In the genomic region with DNA sequence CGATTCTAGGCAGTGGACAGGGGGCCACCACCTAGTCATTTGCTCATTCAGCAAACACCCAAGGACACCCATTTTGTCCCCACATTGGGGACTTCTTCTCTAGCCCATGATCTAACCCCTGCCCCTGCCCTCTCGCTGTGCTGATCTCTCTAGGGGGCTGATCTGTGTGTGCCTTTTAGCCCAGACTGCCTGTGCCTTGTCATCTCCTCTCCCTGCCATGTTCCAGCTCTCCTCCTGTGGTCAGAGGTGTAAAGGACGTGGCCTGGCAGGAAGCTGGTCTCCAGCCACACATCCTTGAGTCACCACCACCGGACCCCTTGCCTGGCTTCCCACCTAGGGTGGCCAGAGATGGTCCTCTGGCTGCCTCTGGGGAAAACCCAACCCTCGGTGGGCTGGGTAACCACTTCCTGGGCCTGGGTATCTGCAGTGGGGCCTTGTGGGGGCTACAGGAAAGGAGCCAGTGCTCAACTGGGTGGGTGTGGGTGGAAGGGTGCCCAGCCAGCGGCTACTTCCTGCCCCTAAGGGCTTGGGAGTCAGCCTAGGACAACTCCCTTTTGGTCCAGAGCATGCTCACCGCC, we compare ENCODE assay signal across 19 cellular contexts. TPM values are rescaled to one million over a fixed set of nuclear protein-coding genes. Genes with fewer than 3 reads are reported as not detected.
A peak's percentile ranks its signal among the peaks of the same experiment; 100 is the strongest.
DNase-seq lines count a peak whose midpoint lies in the region; ATAC-seq and TF ChIP-seq lines count a peak whose summit lies in the region.
"Had no signal": no experiment of that assay in that cellular context is flagged by ENCODE, and none has a peak within 500 bp of the region (broad histone marks: within the 10 kb centered on the region; RNA-seq: fewer than 3 reads in every experiment).

No MANE protein-coding gene starts in this region.

- no peak for TF ChIP-seq CTCF in natural killer cell (IDR thresholded peaks at IDR 0.05)

- H3K27me3 Mint-ChIP-seq in T-helper 1 cell treated with Interleukin-12 subunit alpha and Interleukin-12 subunit beta and Interleukin-4 antibody, amounts not matched to agents 30 μg/mL and 1 μg/mL, for 36 hours (ENCODE audit: low read depth): no peaks in the 10 kb centered on the region
- no peaks in the 10 kb centered on the region for H3K27me3 Mint-ChIP-seq in activated CD8-positive, alpha-beta T cell treated with anti-CD3 and anti-CD28 coated beads, Interleukin-2, amount 10 ng/mL, durations not matched to agents 7 days and 5 days (ENCODE audit: low read depth)
- H3K27me3 Mint-ChIP-seq in natural killer cell (ENCODE audit: low read depth in 2 of 2): no peaks in the 10 kb centered on the region

- H3K9me3 Mint-ChIP-seq in T-helper 1 cell treated with Interleukin-12 subunit alpha and Interleukin-12 subunit beta and Interleukin-4 antibody, amounts not matched to agents 30 μg/mL and 1 μg/mL, for 36 hours: no peaks in the 10 kb centered on the region
- H3K9me3 Mint-ChIP-seq in activated CD8-positive, alpha-beta T cell treated with anti-CD3 and anti-CD28 coated beads, Interleukin-2, amount 10 ng/mL, durations not matched to agents 7 days and 5 days (ENCODE audit: insufficient read depth): no peaks in the 10 kb centered on the region
- no peaks in the 10 kb centered on the region for H3K9me3 Mint-ChIP-seq in natural killer cell
- H3K9me3 Mint-ChIP-seq: mesothelial cell of epicardium had no signal

- H3K4me3 Mint-ChIP-seq in T-helper 1 cell treated with Interleukin-12 subunit alpha and Interleukin-12 subunit beta and Interleukin-4 antibody, amounts not matched to agents 30 μg/mL and 1 μg/mL, for 36 hours: peak overlapping the region; percentile 48
- peak overlapping the region; percentile 93 for H3K4me3 Mint-ChIP-seq in activated CD8-positive, alpha-beta T cell treated with anti-CD3 and anti-CD28 coated beads, Interleukin-2, amount 10 ng/mL, durations not matched to agents 7 days and 5 days
- H3K4me3 Mint-ChIP-seq in natural killer cell: peak overlapping the region; percentile 90
- H3K4me3 Mint-ChIP-seq: mesothelial cell of epicardium had no signal

- POLR2A ChIA-PET in activated CD8-positive, alpha-beta T cell treated with anti-CD3 and anti-CD28 coated beads, Interleukin-2, amount 10 ng/mL, durations not matched to agents 7 days and 5 days (lab: Charles Lee): interaction anchor here (0.6 to 19.3 kb wide), 7 partner anchors 9 to 170 kb away, joined by 3 to 305 read pairs (median 3); a partner anchor contains a TSS

- intact Hi-C loops in natural killer cell (cut with micrococcal nuclease) (no loop called here), head of caudate nucleus (cut with DNase I) (loop anchor here (5.0 to 10.0 kb wide), 2 partner anchors 36 to 114 kb away; a partner anchor contains a TSS)

- ATAC-seq in activated CD8-positive, alpha-beta T cell treated with anti-CD3 and anti-CD28 coated beads, Interleukin-2, amount 10 ng/mL, durations not matched to agents 7 days and 5 days: peak; percentile 6
- ATAC-seq in natural killer cell: peak; percentile 45 to 55 (median 48)
- ATAC-seq in HG03039 (IDR thresholded peaks at IDR 0.05; ENCODE audit: unreplicated experiment): no peak
- ATAC-seq: HCT116, pancreas had no signal

- CTCF ChIA-PET in activated CD8-positive, alpha-beta T cell treated with anti-CD3 and anti-CD28 coated beads, Interleukin-2, amount 10 ng/mL, durations not matched to agents 7 days and 5 days (lab: Charles Lee): interaction anchor here (0.5 to 19.5 kb wide), 7 partner anchors 9 to 172 kb away, joined by 3 to 584 read pairs (median 7); a partner anchor contains a TSS

- peaks cover 14% of the 10 kb centered on the region for H3K36me3 Mint-ChIP-seq in T-helper 1 cell treated with Interleukin-12 subunit alpha and Interleukin-12 subunit beta and Interleukin-4 antibody, amounts not matched to agents 30 μg/mL and 1 μg/mL, for 36 hours (ENCODE audit: low read depth)
- peaks cover 48% of the 10 kb centered on the region for H3K36me3 Mint-ChIP-seq in activated CD8-positive, alpha-beta T cell treated with anti-CD3 and anti-CD28 coated beads, Interleukin-2, amount 10 ng/mL, durations not matched to agents 7 days and 5 days (ENCODE audit: low read depth)
- H3K36me3 Mint-ChIP-seq in natural killer cell: no peaks in the 10 kb centered on the region

- DNase-seq in T-helper 1 cell: no peak
- peak; percentile 29 for DNase-seq in HT1080 (ENCODE audit: low read depth)
- no peak for DNase-seq in activated CD8-positive, alpha-beta T cell treated with anti-CD3 and anti-CD28 coated beads, Interleukin-2, amount 10 ng/mL, durations not matched to agents 7 days and 5 days
- DNase-seq in natural killer cell: no peak
- no peak for DNase-seq in head of caudate nucleus
- DNase-seq in activated effector memory CD4-positive, alpha-beta T cell treated with Interleukin-2 at 50 U/mL for 16 hours: no peak
- DNase-seq: 8988T, Caco-2, islet precursor cell, NCI-H2029, SK-N-SH, substantia nigra had no signal

- peaks cover 28% of the 10 kb centered on the region for H3K4me1 Mint-ChIP-seq in T-helper 1 cell treated with Interleukin-12 subunit alpha and Interleukin-12 subunit beta and Interleukin-4 antibody, amounts not matched to agents 30 μg/mL and 1 μg/mL, for 36 hours (ENCODE audit: low read depth)
- H3K4me1 Mint-ChIP-seq in activated CD8-positive, alpha-beta T cell treated with anti-CD3 and anti-CD28 coated beads, Interleukin-2, amount 10 ng/mL, durations not matched to agents 7 days and 5 days (ENCODE audit: low read depth): peaks cover 92% of the 10 kb centered on the region
- peaks cover 42 to 70% of the 10 kb centered on the region in 2 donors for H3K4me1 Mint-ChIP-seq in natural killer cell

- peak overlapping the region; percentile 76 for H3K27ac Mint-ChIP-seq in T-helper 1 cell treated with Interleukin-12 subunit alpha and Interleukin-12 subunit beta and Interleukin-4 antibody, amounts not matched to agents 30 μg/mL and 1 μg/mL, for 36 hours
- H3K27ac Mint-ChIP-seq in activated CD8-positive, alpha-beta T cell treated with anti-CD3 and anti-CD28 coated beads, Interleukin-2, amount 10 ng/mL, durations not matched to agents 7 days and 5 days: peak overlapping the region; percentile 93
- peak overlapping the region; percentile 85 to 95 for H3K27ac Mint-ChIP-seq in natural killer cell
- H3K27ac Mint-ChIP-seq: mesothelial cell of epicardium had no signal

RNA-seq across cellular contexts. Expression of a gene that starts 1.3 kb away (rescaled TPM):
- 0.24 and 0.57 TPM in 2 replicates for total RNA-seq in HT1080 (2014; rRNA removed; shearing (Covaris generic))
- polyA plus RNA-seq in HT1080 (2015; cell fraction: cytosol; rRNA removed): 0.09 and 0.16 TPM in 2 replicates
- polyA plus RNA-seq in HT1080 (2015; cell fraction: nucleus; rRNA removed): not detected in 2 replicates
- total RNA-seq in activated CD8-positive, alpha-beta T cell treated with anti-CD3 and anti-CD28 coated beads, Interleukin-2, amount 10 ng/mL, durations not matched to agents 7 days and 5 days: 100 to 1,000 TPM; 381 to 413 TPM
- total RNA-seq in natural killer cell: 1,000 to 10,000 TPM in 1 of 3 donors, 100 to 1,000 TPM in 2; 765 to 1,016 (median 976) TPM
- total RNA-seq: Caco-2, cerebellum, mesothelial cell of epicardium, smooth muscle cell had no signal
- polyA plus RNA-seq: smooth muscle cell had no signal

RNA-seq across cellular contexts. Expression of a gene that starts 7.3 kb away (rescaled TPM):
- 187 and 232 TPM in 2 replicates for total RNA-seq in HT1080 (2014; rRNA removed; shearing (Covaris generic))
- 137 and 138 TPM in 2 replicates for polyA plus RNA-seq in HT1080 (2015; cell fraction: cytosol; rRNA removed)
- 85.4 and 98.4 TPM in 2 replicates for polyA plus RNA-seq in HT1080 (2015; cell fraction: nucleus; rRNA removed)
- total RNA-seq in activated CD8-positive, alpha-beta T cell treated with anti-CD3 and anti-CD28 coated beads, Interleukin-2, amount 10 ng/mL, durations not matched to agents 7 days and 5 days: 10 to 100 TPM; 80.4 to 89.0 TPM
- 10 to 100 TPM; 36.5 to 47.9 (median 45.7) TPM for total RNA-seq in natural killer cell

RNA-seq across cellular contexts. Expression of a gene that starts 8.3 kb away (rescaled TPM):
- total RNA-seq in HT1080 (2014; rRNA removed; shearing (Covaris generic)): 27.9 and 32.0 TPM in 2 replicates
- 49.0 and 72.9 TPM in 2 replicates for polyA plus RNA-seq in HT1080 (2015; cell fraction: cytosol; rRNA removed)
- 214 and 236 TPM in 2 replicates for polyA plus RNA-seq in HT1080 (2015; cell fraction: nucleus; rRNA removed)
- total RNA-seq in activated CD8-positive, alpha-beta T cell treated with anti-CD3 and anti-CD28 coated beads, Interleukin-2, amount 10 ng/mL, durations not matched to agents 7 days and 5 days: 1 to 10 TPM; 4.8 to 5.0 TPM
- total RNA-seq in natural killer cell: 10 to 100 TPM in 1 of 3 donors, 1 to 10 TPM in 2; 6.1 to 13.0 (median 9.8) TPM

RNA-seq across cellular contexts. Expression of a gene that starts 9.5 kb away (rescaled TPM):
- 135 and 146 TPM in 2 replicates for total RNA-seq in HT1080 (2014; rRNA removed; shearing (Covaris generic))
- polyA plus RNA-seq in HT1080 (2015; cell fraction: cytosol; rRNA removed): 153 and 193 TPM in 2 replicates
- polyA plus RNA-seq in HT1080 (2015; cell fraction: nucleus; rRNA removed): 65.8 and 67.2 TPM in 2 replicates
- 10 to 100 TPM; 82.6 to 84.0 TPM for total RNA-seq in activated CD8-positive, alpha-beta T cell treated with anti-CD3 and anti-CD28 coated beads, Interleukin-2, amount 10 ng/mL, durations not matched to agents 7 days and 5 days
- total RNA-seq in natural killer cell: 10 to 100 TPM; 22.6 to 36.1 (median 24.1) TPM

RNA-seq across cellular contexts. Expression of a gene that starts 19.3 kb away (rescaled TPM):
- total RNA-seq in HT1080 (2014; rRNA removed; shearing (Covaris generic)): 236 and 374 TPM in 2 replicates
- polyA plus RNA-seq in HT1080 (2015; cell fraction: cytosol; rRNA removed): 579 and 580 TPM in 2 replicates
- 258 and 269 TPM in 2 replicates for polyA plus RNA-seq in HT1080 (2015; cell fraction: nucleus; rRNA removed)
- 1 to 10 TPM; 2.3 to 3.8 TPM for total RNA-seq in activated CD8-positive, alpha-beta T cell treated with anti-CD3 and anti-CD28 coated beads, Interleukin-2, amount 10 ng/mL, durations not matched to agents 7 days and 5 days
- 1 to 10 TPM; 3.4 to 9.0 (median 6.8) TPM for total RNA-seq in natural killer cell
- total RNA-seq: cerebellum had no signal

Comparison
In these comparisons a context has a peak if more than half of its experiments do, and no peak if none do; other contexts are left out.
1. RNA of a gene that starts 1.3 kb away (total RNA-seq): 765 to 1,016 TPM in natural killer cell and 381 to 413 TPM in activated CD8-positive, alpha-beta T cell treated with anti-CD3 and anti-CD28 coated beads, Interleukin-2, amount 10 ng/mL, durations not matched to agents 7 days and 5 days; 0.24 to 0.57 TPM in HT1080; every median in the first group is over 100 times any median in the second.
2. Peak in every context shown above with its lines, with median percentiles within 50 percentile points of each other: H3K27ac Mint-ChIP-seq and H3K4me3 Mint-ChIP-seq.